18 cellular contexts compared by ENCODE assay signal in genomic region chr4:165439981-165440380, GRCh38.
DNase-seq lines count a peak whose midpoint lies in the region; TF ChIP-seq lines count a peak whose summit lies in the region.
"Had no signal": no experiment of that assay in that cellular context is flagged by ENCODE, and none has a peak within 500 bp of the region (broad histone marks: within the 10 kb centered on the region; RNA-seq: fewer than 3 reads in every experiment).

No MANE protein-coding gene starts in this region.

- in situ Hi-C loops in astrocyte of the spinal cord (cut with HindIII; ENCODE audit: low sequenced_read_pairs): no loop called here

- H3K36me3 ChIP-seq in HUES48 (ENCODE audit: control insufficient read depth, insufficient read depth, low read length): no peaks in the 10 kb centered on the region
- H3K36me3 ChIP-seq: esophagus squamous epithelium, left ventricle myocardium inferior had no signal

- H3K9me3 ChIP-seq in HUES48 (ENCODE audit: control insufficient read depth, insufficient read depth, low read length): no peaks in the 10 kb centered on the region
- H3K9me3 ChIP-seq: esophagus squamous epithelium, left ventricle myocardium inferior had no signal

- H3K27me3 ChIP-seq in HUES48 (ENCODE audit: control insufficient read depth, insufficient read depth, low read length): no peaks in the 10 kb centered on the region

- peak; percentile 3 for DNase-seq in A172 (ENCODE audit: low spot score)
- DNase-seq in astrocyte of the spinal cord (ENCODE audit: low read depth, low spot score): peak; percentile 71
- DNase-seq in iris pigment epithelial cell (ENCODE audit: low read depth): peak; percentile 2
- no peak for DNase-seq in 8988T
- DNase-seq in Ammon's horn (ENCODE audit: low spot score): no peak
- no peak for DNase-seq in NCI-H345 (lab: John Stamatoyannopoulos, UW)
- no peak for DNase-seq in NCI-H1048 (lab: John Stamatoyannopoulos, UW)
- DNase-seq: activated CD4-positive, alpha-beta T cell treated with anti-CD3 and anti-CD28 coated beads for 1 hour; activated naive CD8-positive, alpha-beta T cell treated with anti-CD3 and anti-CD28 coated beads for 36 hours; CD8-positive, alpha-beta T cell; effector CD4-positive, alpha-beta T cell; esophagus squamous epithelium; left ventricle myocardium inferior; NCI-H1436; NCI-H2227 treated with DMSO at 0.1 percent for 48 hours; retina had no signal

- H3K4me1 ChIP-seq in HUES48 (ENCODE audit: control insufficient read depth, insufficient read depth, low read length): peaks cover 6% of the 10 kb centered on the region
- H3K4me1 ChIP-seq: left ventricle myocardium inferior had no signal

- H3K4me3 ChIP-seq in HUES48 (ENCODE audit: low read depth, low read length): no peak overlapping the region
- no peak overlapping the region for H3K4me3 ChIP-seq in astrocyte of the spinal cord (ENCODE audit: low read depth, low read length)
- H3K4me3 ChIP-seq: left ventricle myocardium inferior had no signal

- H3K9ac ChIP-seq in HUES48 (ENCODE audit: low read depth, low read length): no peak overlapping the region

- peak overlapping the region; percentile 66 for H3K27ac ChIP-seq in HUES48 (ENCODE audit: low read depth, low read length)
- H3K27ac ChIP-seq: esophagus squamous epithelium, left ventricle myocardium inferior, RWPE1 had no signal

- no peak for TF ChIP-seq CTCF in astrocyte of the spinal cord (IDR thresholded peaks at IDR 0.05; ENCODE audit: low read depth, low read length)

Comparison
In these comparisons a context has a peak if more than half of its experiments do, and no peak if none do; other contexts are left out.
1. DNase-seq: peak in A172 (single experiment), astrocyte of the spinal cord (single experiment) and iris pigment epithelial cell (single experiment); none in 8988T (single experiment), Ammon's horn (single experiment), NCI-H345 (single experiment) and NCI-H1048 (single experiment).